ENCODE assay signal across 8 cellular contexts in the genomic region with DNA sequence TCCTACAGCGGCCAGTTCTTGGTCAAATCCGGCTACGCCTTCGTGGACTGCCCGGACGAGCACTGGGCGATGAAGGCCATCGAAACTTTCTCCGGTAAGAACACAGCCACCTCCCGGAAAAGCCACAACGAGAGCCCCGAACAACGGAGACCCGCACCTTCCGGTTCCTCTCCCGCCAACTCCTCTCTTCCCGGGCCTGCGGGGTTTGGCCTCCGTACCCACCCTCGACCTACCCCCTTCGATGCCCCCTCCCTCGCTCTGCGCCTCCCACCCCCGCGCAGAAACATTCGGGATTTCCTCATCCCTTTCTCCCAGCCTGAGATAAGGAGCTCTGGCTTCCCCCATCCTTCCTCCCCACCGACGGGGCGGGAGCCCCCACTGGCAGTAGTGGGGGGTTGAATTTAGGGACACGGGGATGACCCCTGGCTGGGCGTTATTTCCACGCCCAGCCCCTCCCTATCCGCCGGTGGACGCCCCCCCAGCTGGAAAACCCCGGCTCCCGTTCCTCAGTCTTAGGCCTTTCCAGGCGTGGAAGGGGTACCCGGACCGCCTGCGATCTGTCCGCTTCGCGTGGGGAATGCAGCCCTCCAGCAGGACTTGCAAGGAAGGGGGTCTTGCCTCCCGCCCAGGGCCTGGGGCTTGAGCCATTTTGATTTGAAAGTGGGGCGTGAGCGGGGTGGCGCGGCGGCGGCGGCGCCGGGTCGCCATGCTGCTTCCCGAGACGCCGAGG. TPM values are rescaled to one million over a fixed set of nuclear protein-coding genes. Genes with fewer than 3 reads are reported as not detected.
DNase-seq lines count a peak whose midpoint lies in the region; ATAC-seq and TF ChIP-seq lines count a peak whose summit lies in the region.

No MANE protein-coding gene starts in this region.

- H3K4me3 ChIP-seq in fibroblast of mammary gland (ENCODE audit: control insufficient read depth, low read depth, low read length) (peak overlapping the region; percentile 24), skeletal muscle cell (ENCODE audit: low read depth, low read length) (peak overlapping the region; percentile 90)

- no peak for TF ChIP-seq CTCF in fibroblast of mammary gland (conservative IDR thresholded peaks at IDR 0.05; ENCODE audit: control insufficient read depth, insufficient read depth, low read depth, low read length)

- ATAC-seq in GM19397 (IDR thresholded peaks at IDR 0.05; ENCODE audit: unreplicated experiment) (no peak), HG02884 (IDR thresholded peaks at IDR 0.05; ENCODE audit: unreplicated experiment) (no peak)
- ATAC-seq in activated CD4-positive, CD25-positive, alpha-beta regulatory T cell treated with anti-CD3 and anti-CD28 coated beads, Interleukin-2, amount 50 U/mL, for 24 hours: no peak

- DNase-seq in SIG-M5 treated with dmso at 0.1 percent for 504 hours (lab: John Stamatoyannopoulos, UW; ENCODE audit: unreplicated experiment): peak; percentile 39
- no peak for DNase-seq in SIG-M5 (lab: John Stamatoyannopoulos, UW)
- DNase-seq in SK-N-DZ (ENCODE audit: low spot score): peak; percentile 44
- DNase-seq in fibroblast of mammary gland (ENCODE audit: low read depth): no peak
- DNase-seq in skeletal muscle cell (ENCODE audit: low read depth): no peak

RNA-seq across cellular contexts. Expression of gene IGF2BP1, which starts 0.8 kb away (rescaled TPM):
- polyA plus RNA-seq in SK-N-DZ (2014; cell fraction: cytosol; rRNA removed): 63.4 and 72.2 TPM in 2 replicates
- polyA plus RNA-seq in SK-N-DZ (2014; cell fraction: nucleus; rRNA removed): 47.9 and 78.5 TPM in 2 replicates

RNA-seq across cellular contexts. Expression of gene GIP, which starts 29.6 kb away (rescaled TPM):
- polyA plus RNA-seq in SK-N-DZ (2014; cell fraction: cytosol; rRNA removed): 1.1 TPM in 1 of 2 replicates, not detected in the other
- polyA plus RNA-seq in SK-N-DZ (2014; cell fraction: nucleus; rRNA removed): not detected in 2 replicates

RNA-seq across cellular contexts. Expression of gene SNF8, which starts 53.4 kb away (rescaled TPM):
- 187 and 212 TPM in 2 replicates for polyA plus RNA-seq in SK-N-DZ (2014; cell fraction: cytosol; rRNA removed)
- polyA plus RNA-seq in SK-N-DZ (2014; cell fraction: nucleus; rRNA removed): 116 and 127 TPM in 2 replicates

Comparison
In these comparisons a context has a peak if more than half of its experiments do, and no peak if none do; other contexts are left out.
1. DNase-seq: peak in SIG-M5 treated with dmso at 0.1 percent for 504 hours (single experiment) and SK-N-DZ (single experiment); none in SIG-M5 (single experiment), fibroblast of mammary gland (single experiment) and skeletal muscle cell (single experiment).